ENCODE assay signal across 17 cellular contexts in genomic region chr5:675876-676698, GRCh38. TPM values are rescaled to one million over a fixed set of nuclear protein-coding genes. Genes with fewer than 3 reads are reported as not detected.
DNase-seq lines count a peak whose midpoint lies in the region; ATAC-seq, FAIRE-seq and TF ChIP-seq lines count a peak whose summit lies in the region.
"Had no signal": no experiment of that assay in that cellular context is flagged by ENCODE, and none has a peak within 500 bp of the region (broad histone marks: within the 10 kb centered on the region; RNA-seq: fewer than 3 reads in every experiment).

No MANE protein-coding gene starts in this region.

- H2BK5ac ChIP-seq in trophoblast cell (ENCODE audit: low read depth, low read length, poor library complexity) = no peak overlapping the region

- H3K79me2 ChIP-seq in trophoblast cell (ENCODE audit: control insufficient read depth, insufficient read depth, low read length, poor library complexity) = no peaks in the 10 kb centered on the region
- H3K79me2 ChIP-seq: parathyroid adenoma had no signal

- H2AFZ ChIP-seq in trophoblast cell (ENCODE audit: insufficient read depth, low read length, poor library complexity) = no peak overlapping the region
- H2AFZ ChIP-seq: parathyroid adenoma had no signal

- DNase-seq in HTR-8/SVneo (ENCODE audit: insufficient read length, low spot score) = no peak
- DNase-seq in head of caudate nucleus = peak in 26 of 42 donors; percentile 1 to 42 (median 13)
- DNase-seq in psoas muscle = peak; percentile 6 to 15
- no peak for DNase-seq in trophoblast cell
- no peak for DNase-seq in NOMO-1 treated with DMSO at 0.1 percent for 48 hours (lab: John Stamatoyannopoulos, UW; ENCODE audit: unreplicated experiment)
- DNase-seq: GDM1; MG63; NCI-H2171 treated with DMSO at 0.1 percent for 48 hours; NK-92 treated with Interleukin-12 subunit alpha and Interleukin-12 subunit beta, amount 100 ng/mL, for 24 hours had no signal

- no peak overlapping the region for H3K4me3 ChIP-seq in BLaER1 treated with 17β-estradiol and CSF1 and Interleukin-3, amounts not matched to agents 10 nM and 100 nM
- no peak overlapping the region for H3K4me3 ChIP-seq in psoas muscle
- H3K4me3 ChIP-seq in trophoblast cell (ENCODE audit: low read depth, low read length) = no peak overlapping the region
- H3K4me3 ChIP-seq: MG63, SK-N-MC had no signal

- H3K4me1 ChIP-seq in BLaER1 treated with 17β-estradiol and CSF1 and Interleukin-3, amounts not matched to agents 10 nM and 100 nM = peaks cover 0 to 39% (median 34%) of the 10 kb centered on the region in 10 experiments; a peak in 18 of 20 replicates
- peaks cover 39% of the 10 kb centered on the region for H3K4me1 ChIP-seq in psoas muscle
- peaks cover 3 to 21% of the 10 kb centered on the region in 2 experiments for H3K4me1 ChIP-seq in trophoblast cell (ENCODE audit: control insufficient read depth in 1 of 2, insufficient read depth in 2 of 2, low read length in 2 of 2)

- H3K27ac ChIP-seq in BLaER1 treated with 17β-estradiol and CSF1 and Interleukin-3, amounts not matched to agents 10 nM and 100 nM = no peak overlapping the region
- H3K27ac ChIP-seq in psoas muscle (no peak overlapping the region), trophoblast cell (ENCODE audit: low read depth, low read length) (no peak overlapping the region)
- H3K27ac ChIP-seq: epithelial cell of prostate, parathyroid adenoma, SK-N-MC had no signal

- no peak overlapping the region for H4K12ac ChIP-seq in trophoblast cell (ENCODE audit: low read depth, low read length)

- H4K91ac ChIP-seq in trophoblast cell (ENCODE audit: low read depth, low read length) = no peak overlapping the region

- TF ChIP-seq CTCF in psoas muscle (IDR thresholded peaks at IDR 0.05) = no peak

- intact Hi-C loops in head of caudate nucleus (cut with DNase I) = no loop called here
- intact Hi-C loops in psoas muscle (cut with DNase I) = no loop called here

- peak; percentile 20 for FAIRE-seq in HTR-8/SVneo (lab: Jason Lieb, UNC)
- FAIRE-seq: GM18507, H54 had no signal

- H3K4ac ChIP-seq in trophoblast cell (ENCODE audit: low read depth, low read length) = no peak overlapping the region

- H4K20me1 ChIP-seq in BLaER1 treated with 17β-estradiol and CSF1 and Interleukin-3, amounts not matched to agents 10 nM and 100 nM = peaks cover 0 to 63% (median 37%) of the 10 kb centered on the region in 11 experiments; a peak in 16 of 22 replicates

- no peaks in the 10 kb centered on the region for H3K79me1 ChIP-seq in trophoblast cell (ENCODE audit: low read length)

- peaks cover 0 to 48% (median 7%) of the 10 kb centered on the region in 11 experiments; a peak in 12 of 22 replicates for H3K27me3 ChIP-seq in BLaER1 treated with 17β-estradiol and CSF1 and Interleukin-3, amounts not matched to agents 10 nM and 100 nM
- H3K27me3 ChIP-seq in psoas muscle (ENCODE audit: insufficient read depth in 3 of 3, low read length in 2 of 3) (no peaks in the 10 kb centered on the region), trophoblast cell (ENCODE audit: insufficient read depth, low read length) (no peaks in the 10 kb centered on the region)

- H3K23ac ChIP-seq in trophoblast cell (ENCODE audit: low read length) = no peak overlapping the region

- no peaks in the 10 kb centered on the region for H3K36me3 ChIP-seq in BLaER1 treated with 17β-estradiol and CSF1 and Interleukin-3, amounts not matched to agents 10 nM and 100 nM
- H3K36me3 ChIP-seq in psoas muscle (ENCODE audit: insufficient read depth in 1 of 2, low read depth in 1 of 2) = no peaks in the 10 kb centered on the region
- H3K36me3 ChIP-seq in trophoblast cell (ENCODE audit: control insufficient read depth in 1 of 2, insufficient read depth in 2 of 2, low read length in 2 of 2) = no peaks in the 10 kb centered on the region
- H3K36me3 ChIP-seq: MG63 had no signal

- H2BK12ac ChIP-seq in trophoblast cell (ENCODE audit: low read length) = no peak overlapping the region

- H2BK120ac ChIP-seq in trophoblast cell (ENCODE audit: insufficient read depth, low read length, poor library complexity) = no peak overlapping the region

- WGBS in psoas muscle, 3 donors = 78 to 79% (median 78%) methylated on average over 34 to 36 of the region's 36 CpGs
- WGBS in trophoblast cell (ENCODE audit: extremely low coverage, insufficient coverage, insufficient read length) = no CpG with 5 or more reads among the region's 36 CpGs

- H2AK5ac ChIP-seq in trophoblast cell (ENCODE audit: low read length) = no peak overlapping the region

- no peak overlapping the region for H3K14ac ChIP-seq in trophoblast cell (ENCODE audit: low read length)

- no peak for ATAC-seq in psoas muscle
- ATAC-seq in GM19455 (IDR thresholded peaks at IDR 0.05; ENCODE audit: unreplicated experiment) = no peak

- H3K9me3 ChIP-seq in BLaER1 treated with 17β-estradiol and CSF1 and Interleukin-3, amounts not matched to agents 10 nM and 100 nM (replicated peaks in 1 of 11) = no peaks in the 10 kb centered on the region
- H3K9me3 ChIP-seq in psoas muscle (no peaks in the 10 kb centered on the region), trophoblast cell (ENCODE audit: insufficient read depth, low read depth, low read length) (peaks cover 3% of the 10 kb centered on the region)
- H3K9me3 ChIP-seq: MG63 had no signal

- no peak overlapping the region for H3K18ac ChIP-seq in trophoblast cell (ENCODE audit: low read length)

- H3K4me2 ChIP-seq in BLaER1 treated with 17β-estradiol and CSF1 and Interleukin-3, amounts not matched to agents 10 nM and 100 nM = peak overlapping the region in 9 of 11 experiments; percentile 8 to 84 (median 76); a peak in 16 of 22 replicates
- H3K4me2 ChIP-seq in trophoblast cell (ENCODE audit: low read length) = no peak overlapping the region

- no peak overlapping the region for H4K8ac ChIP-seq in trophoblast cell (ENCODE audit: low read depth, low read length)

- H3K9ac ChIP-seq in BLaER1 treated with 17β-estradiol and CSF1 and Interleukin-3, amounts not matched to agents 10 nM and 100 nM = peak overlapping the region in 4 of 11 experiments; percentile 15 to 52 (median 40); a peak in 4 of 22 replicates
- no peak overlapping the region for H3K9ac ChIP-seq in trophoblast cell (ENCODE audit: low read length)
- H3K9ac ChIP-seq: parathyroid adenoma had no signal

RNA-seq across cellular contexts. Expression of gene TPPP, which starts 17.1 kb away (rescaled TPM):
- 10 to 100 TPM in 1 of 4 donors, 1 to 10 TPM in 3; 3.1 to 11.0 (median 5.3) TPM for total RNA-seq in psoas muscle
- 1 to 10 TPM; 1.8 to 3.3 (median 2.0) TPM for polyA plus RNA-seq in psoas muscle
- polyA plus RNA-seq in trophoblast cell (2013) = 0.11 and 0.12 TPM in 2 replicates
- total RNA-seq: activated T-helper 1 cell treated with anti-CD3 and anti-CD28 coated beads, Interleukin-12 subunit alpha, Interleukin-12 subunit beta, Interleukin-2, Interleukin-4 antibody, amounts not matched to agents 30 ng/mL and 10 ng/mL and 1 ng/mL, durations not matched to agents 14 hours and 24 hours and 36 hours had no signal

Comparison
In these comparisons a context has a peak if more than half of its experiments do, and no peak if none do; other contexts are left out.
1. DNase-seq: peak in head of caudate nucleus (26 of 42) and psoas muscle (2 of 2); none in HTR-8/SVneo (single experiment), trophoblast cell (0 of 2) and NOMO-1 treated with DMSO at 0.1 percent for 48 hours (single experiment).